In the genomic region with DNA sequence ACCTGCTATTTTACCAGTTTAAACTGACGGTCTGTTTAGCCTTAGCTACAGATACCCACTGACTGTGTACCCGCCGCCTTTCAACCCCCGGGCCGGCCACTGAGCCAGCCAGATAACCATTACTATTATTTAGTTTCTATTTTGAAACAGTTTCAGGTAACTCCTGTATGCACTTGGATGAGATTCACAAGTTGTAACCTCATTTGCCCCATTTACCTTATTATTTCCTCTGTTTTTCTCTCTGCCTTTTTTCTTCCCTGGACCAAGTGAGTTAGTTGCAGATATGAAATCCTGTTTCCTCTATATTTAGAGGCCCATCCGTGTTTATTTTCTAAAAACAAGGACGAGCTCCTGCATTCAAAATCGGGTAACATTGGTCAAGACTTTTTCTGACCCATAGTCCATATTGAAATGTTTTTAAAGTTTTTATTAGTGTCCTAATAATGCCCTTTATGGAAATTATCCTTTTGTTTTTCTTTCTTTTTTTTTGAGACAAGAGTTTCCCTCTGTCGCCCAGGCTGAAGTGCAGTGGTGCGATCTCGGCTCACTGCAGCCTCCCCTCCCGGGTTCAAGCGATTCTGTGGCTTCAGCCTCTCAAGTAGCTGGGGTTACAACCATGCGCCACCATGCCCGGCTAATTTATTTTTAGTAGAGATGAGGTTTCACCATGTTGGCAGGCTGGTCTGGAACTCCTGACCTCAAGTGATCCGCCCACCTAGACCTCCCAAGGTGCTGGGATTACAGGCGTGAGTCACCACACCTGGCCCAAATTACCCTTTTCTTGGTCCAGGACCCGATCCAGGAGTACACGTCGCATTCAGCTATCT, we compare ENCODE assay signal across 8 cellular contexts. TPM values are rescaled to one million over a fixed set of nuclear protein-coding genes. Genes with fewer than 3 reads are reported as not detected.
DNase-seq lines count a peak whose midpoint lies in the region; ATAC-seq and TF ChIP-seq lines count a peak whose summit lies in the region.

No MANE protein-coding gene starts in this region.

- peak overlapping the region; percentile 93 for H3K9ac ChIP-seq in BLaER1

- TF ChIP-seq CTCF in breast epithelium (IDR thresholded peaks at IDR 0.05) = no peak

- H3K9me3 ChIP-seq in BLaER1 (no peaks in the 10 kb centered on the region), breast epithelium (no peaks in the 10 kb centered on the region), muscle layer of duodenum (ENCODE audit: control insufficient read depth in 1 of 2, low read length in 2 of 2) (no peaks in the 10 kb centered on the region)

- TF ChIP-seq POLR2A in breast epithelium (IDR thresholded peaks at IDR 0.05) = no peak

- no peak for DNase-seq in breast epithelium (ENCODE audit: low spot score in 2 of 2)
- DNase-seq in NCI-H526 (lab: John Stamatoyannopoulos, UW) = no peak
- no peak for DNase-seq in SHP77 treated with DMSO at 0.1 percent for 48 hours (lab: John Stamatoyannopoulos, UW)
- DNase-seq in NCI-H2196 (lab: John Stamatoyannopoulos, UW; ENCODE audit: unreplicated experiment) = no peak
- no peak for DNase-seq in KG1 (lab: John Stamatoyannopoulos, UW)

- ATAC-seq in HG03064 (IDR thresholded peaks at IDR 0.05; ENCODE audit: low read depth, unreplicated experiment) = peak; percentile 1

- H3K27ac ChIP-seq in BLaER1 = peak overlapping the region; percentile 96
- peak overlapping the region; percentile 96 to 98 for H3K27ac ChIP-seq in breast epithelium
- peak overlapping the region; percentile 99 for H3K27ac ChIP-seq in muscle layer of duodenum (ENCODE audit: low read length)

- no peaks in the 10 kb centered on the region for H4K20me1 ChIP-seq in BLaER1

- H3K4me1 ChIP-seq in BLaER1 = peaks cover 54% of the 10 kb centered on the region
- peaks cover 0 to 4% of the 10 kb centered on the region in 2 donors for H3K4me1 ChIP-seq in breast epithelium
- peaks cover 5 to 31% of the 10 kb centered on the region in 2 donors for H3K4me1 ChIP-seq in muscle layer of duodenum (ENCODE audit: control insufficient read depth in 1 of 2, insufficient read depth in 2 of 2, low read length in 2 of 2)

- no peaks in the 10 kb centered on the region for H3K27me3 ChIP-seq in BLaER1
- no peaks in the 10 kb centered on the region for H3K27me3 ChIP-seq in breast epithelium
- no peaks in the 10 kb centered on the region for H3K27me3 ChIP-seq in muscle layer of duodenum (ENCODE audit: low read depth, low read length)

- peak overlapping the region; percentile 88 for H3K4me2 ChIP-seq in BLaER1

- H3K4me3 ChIP-seq in BLaER1 (peak overlapping the region; percentile 74), breast epithelium (peak overlapping the region; percentile 74 to 84 (median 77)), muscle layer of duodenum (ENCODE audit: low read depth in 1 of 2, low read length in 2 of 2) (peak overlapping the region; percentile 88 to 91)

- peaks cover 33% of the 10 kb centered on the region for H3K36me3 ChIP-seq in BLaER1
- H3K36me3 ChIP-seq in breast epithelium = peaks cover 7% of the 10 kb centered on the region
- H3K36me3 ChIP-seq in muscle layer of duodenum (ENCODE audit: control insufficient read depth in 1 of 2, insufficient read depth in 2 of 2, low read length in 2 of 2) = peaks cover 26 to 47% of the 10 kb centered on the region in 2 donors

- intact Hi-C loops in breast epithelium (cut with DNase I; ENCODE audit: low total_unique reads) = loop anchor here (2.0 kb wide), 1 partner anchor 36 kb away; no protein-coding TSS in a partner anchor

RNA-seq across cellular contexts. Expression of a gene that starts 0.8 kb away (rescaled TPM):
- total RNA-seq in breast epithelium = 10 to 100 TPM; 11.1 to 13.8 (median 11.8) TPM

RNA-seq across cellular contexts. Expression of a gene that starts 25.0 kb away (rescaled TPM):
- 10 to 100 TPM; 18.1 to 25.0 (median 22.0) TPM for total RNA-seq in breast epithelium

RNA-seq across cellular contexts. Expression of a gene that starts 25.5 kb away (rescaled TPM):
- total RNA-seq in breast epithelium = 10 to 100 TPM; 23.3 to 32.3 (median 24.6) TPM

RNA-seq across cellular contexts. Expression of a gene that starts 34.6 kb away (rescaled TPM):
- 10 to 100 TPM; 55.5 to 69.8 (median 68.2) TPM for total RNA-seq in breast epithelium

RNA-seq across cellular contexts. Expression of a gene that starts 39.9 kb away (rescaled TPM):
- under 1 TPM in 2 of 3 donors, not detected in 1; 0.33 to 0.88 TPM for total RNA-seq in breast epithelium
